Comparison of ENCODE assay signal across 23 cellular contexts in the genomic region with DNA sequence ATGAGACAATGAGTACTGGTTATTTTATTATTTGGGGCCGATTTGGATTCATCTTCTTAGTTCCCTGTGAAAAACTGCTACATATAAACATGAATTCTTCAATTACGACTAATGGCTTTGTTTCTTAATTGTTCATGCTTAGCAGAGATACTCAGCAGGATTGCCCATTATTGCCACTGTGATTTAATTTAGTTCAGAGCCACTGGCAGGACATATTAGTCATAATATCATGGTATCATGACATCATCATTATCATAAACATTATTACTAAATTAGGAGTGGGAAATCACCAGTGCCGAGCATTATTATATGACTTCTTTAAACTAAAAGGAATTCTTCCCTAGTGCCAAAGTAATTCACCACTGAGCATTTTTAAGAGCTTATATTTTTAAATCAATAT.
A peak's percentile ranks its signal among the peaks of the same experiment; 100 is the strongest.
DNase-seq lines count a peak whose midpoint lies in the region; ATAC-seq, FAIRE-seq and TF ChIP-seq lines count a peak whose summit lies in the region.
"Had no signal": no experiment of that assay in that cellular context is flagged by ENCODE, and none has a peak within 500 bp of the region (broad histone marks: within the 10 kb centered on the region; RNA-seq: fewer than 3 reads in every experiment).

No MANE protein-coding gene starts in this region.

- dilution Hi-C loops in endothelial cell of umbilical vein (cut with MboI; ENCODE audit: extremely low pct_ligation_motif_present, low sequenced_read_pairs): no loop called here

- no peaks in the 10 kb centered on the region for H3K9me2 ChIP-seq in GM23248 (ENCODE audit: insufficient read depth)

- H3K27ac ChIP-seq in endothelial cell of umbilical vein (ENCODE audit: insufficient read depth, low read depth, low read length) (no peak overlapping the region), WERI-Rb-1 (no peak overlapping the region), body of pancreas (no peak overlapping the region), GM23248 (no peak overlapping the region)
- H3K27ac ChIP-seq: brain microvascular endothelial cell, KMS-11, left ventricle myocardium inferior had no signal

- TF ChIP-seq CTCF in endothelial cell of umbilical vein (IDR thresholded peaks at IDR 0.05; ENCODE audit: extremely low read depth in 1 of 2, insufficient read depth in 1 of 2, low read depth in 1 of 2, low read length in 2 of 2) (no peak), WERI-Rb-1 (IDR thresholded peaks at IDR 0.05; ENCODE audit: low read depth, low read length) (no peak), body of pancreas (IDR thresholded peaks at IDR 0.05) (no peak)

- BruUV-seq in endothelial cell of umbilical vein (replicated peaks; lab: Mats Ljungman, UMichigan): no TSS peak

- H4K20me1 ChIP-seq in endothelial cell of umbilical vein (replicated peaks; ENCODE audit: control insufficient read depth, extremely low read depth, insufficient read depth, low read length): no peaks in the 10 kb centered on the region
- H4K20me1 ChIP-seq in GM23248 (ENCODE audit: insufficient read depth): no peaks in the 10 kb centered on the region

- no peak for ATAC-seq in body of pancreas
- ATAC-seq: CD8-positive, alpha-beta T cell had no signal

- H3K36me3 ChIP-seq in endothelial cell of umbilical vein (ENCODE audit: control insufficient read depth in 2 of 2, extremely low read depth in 1 of 2, insufficient read depth in 2 of 2, low read length in 2 of 2): no peaks in the 10 kb centered on the region
- no peaks in the 10 kb centered on the region for H3K36me3 ChIP-seq in WERI-Rb-1
- H3K36me3 ChIP-seq in body of pancreas (replicated peaks in 1 of 2; ENCODE audit: insufficient read depth in 1 of 2, low read depth in 2 of 2): no peaks in the 10 kb centered on the region
- no peaks in the 10 kb centered on the region for H3K36me3 ChIP-seq in GM23248 (ENCODE audit: low read depth)
- H3K36me3 ChIP-seq: brain microvascular endothelial cell, left ventricle myocardium inferior had no signal

- H3K27me3 ChIP-seq in endothelial cell of umbilical vein (ENCODE audit: control insufficient read depth in 2 of 2, insufficient read depth in 2 of 2, low read length in 2 of 2): no peaks in the 10 kb centered on the region
- H3K27me3 ChIP-seq in WERI-Rb-1 (ENCODE audit: insufficient read depth, low read depth, severe bottlenecking): no peaks in the 10 kb centered on the region
- no peaks in the 10 kb centered on the region for H3K27me3 ChIP-seq in body of pancreas
- H3K27me3 ChIP-seq in GM23248 (replicated peaks; ENCODE audit: insufficient read depth): no peaks in the 10 kb centered on the region
- H3K27me3 ChIP-seq: brain microvascular endothelial cell had no signal

- in situ Hi-C loops in GM23248 (cut with MboI): no loop called here

- TF ChIP-seq POLR2A in endothelial cell of umbilical vein (IDR thresholded peaks at IDR 0.05; ENCODE audit: low read depth, low read length) (no peak), body of pancreas (IDR thresholded peaks at IDR 0.05) (no peak)

- H2AFZ ChIP-seq in endothelial cell of umbilical vein (ENCODE audit: low read depth, low read length) (no peak overlapping the region), GM23248 (no peak overlapping the region)

- H3K9ac ChIP-seq in endothelial cell of umbilical vein (replicated peaks; ENCODE audit: extremely low read depth, insufficient read depth, low read length) (no peak overlapping the region), GM23248 (no peak overlapping the region)
- H3K9ac ChIP-seq: KMS-11 had no signal

- H3K4me1 ChIP-seq in endothelial cell of umbilical vein (ENCODE audit: control insufficient read depth, extremely low read depth, insufficient read depth, low read length) (peaks cover 24% of the 10 kb centered on the region), body of pancreas (no peaks in the 10 kb centered on the region), GM23248 (ENCODE audit: insufficient read depth) (no peaks in the 10 kb centered on the region)
- H3K4me1 ChIP-seq: left ventricle myocardium inferior had no signal

- H3K4me3 ChIP-seq in endothelial cell of umbilical vein (replicated peaks in 1 of 3; ENCODE audit: insufficient read depth in 1 of 3, low read depth in 1 of 3, low read length in 3 of 3) (no peak overlapping the region), WERI-Rb-1 (ENCODE audit: low read depth, low read length) (no peak overlapping the region), body of pancreas (no peak overlapping the region), GM23248 (no peak overlapping the region)
- H3K4me3 ChIP-seq: left ventricle myocardium inferior had no signal

- H3K79me2 ChIP-seq in endothelial cell of umbilical vein (ENCODE audit: control insufficient read depth, insufficient read depth, low read length) (no peaks in the 10 kb centered on the region), GM23248 (ENCODE audit: insufficient read depth) (no peaks in the 10 kb centered on the region)

- no peaks in the 10 kb centered on the region for H3K9me1 ChIP-seq in endothelial cell of umbilical vein (replicated peaks; ENCODE audit: control insufficient read depth, extremely low read depth, insufficient read depth, low read length)

- no peaks in the 10 kb centered on the region for H3F3A ChIP-seq in GM23248 (ENCODE audit: insufficient read depth)

- WGBS in body of pancreas, 2 donors: 60 to 70% methylated on average over 3 of the region's 3 CpGs
- 28 to 31% methylated on average over 3 of the region's 3 CpGs for WGBS in GM23248 (ENCODE audit: low coverage in 1 of 2, low lambda C conversion rate in 2 of 2, missing lambda C conversion rate in 2 of 2), 2 experiments

- POLR2A ChIA-PET in endothelial cell of umbilical vein (lab: Charles Lee): no interaction called here

- CTCF ChIA-PET in endothelial cell of umbilical vein (lab: Charles Lee): interaction anchor here (0.9 to 2.4 kb wide), 4 partner anchors 9 to 250 kb away, joined by 3 to 10 read pairs (median 4); no protein-coding TSS in a partner anchor

- FAIRE-seq in endothelial cell of umbilical vein (lab: Jason Lieb, UNC): peak; percentile 64
- FAIRE-seq: small intestine had no signal

- peak overlapping the region; percentile 35 for H3K4me2 ChIP-seq in endothelial cell of umbilical vein (ENCODE audit: insufficient read depth, low read length)
- no peak overlapping the region for H3K4me2 ChIP-seq in GM23248 (ENCODE audit: unreplicated experiment)
- H3K4me2 ChIP-seq: KMS-11 had no signal

- H3K9me3 ChIP-seq in endothelial cell of umbilical vein (replicated peaks; ENCODE audit: control insufficient read depth, insufficient read depth, low read length): no peaks in the 10 kb centered on the region
- no peaks in the 10 kb centered on the region for H3K9me3 ChIP-seq in WERI-Rb-1 (ENCODE audit: severe bottlenecking)
- no peaks in the 10 kb centered on the region for H3K9me3 ChIP-seq in body of pancreas
- H3K9me3 ChIP-seq in GM23248 (ENCODE audit: low read depth): no peaks in the 10 kb centered on the region
- H3K9me3 ChIP-seq: left ventricle myocardium inferior had no signal

- intact Hi-C loops in endothelial cell of umbilical vein (cut with micrococcal nuclease) (loop anchor here (5.0 kb wide), 1 partner anchor 179 kb away; no protein-coding TSS in a partner anchor), body of pancreas (cut with DNase I) (no loop called here)

- peak; percentile 24 for DNase-seq in EL
- peak; percentile 82 for DNase-seq in NCI-H69 (lab: John Stamatoyannopoulos, UW)
- peak; percentile 69 for DNase-seq in endothelial cell of umbilical vein (ENCODE audit: low read depth, low spot score)
- DNase-seq in kidney tubule cell (ENCODE audit: low spot score): peak; percentile 20
- DNase-seq in WERI-Rb-1: no peak
- DNase-seq in NOMO-1 treated with dmso at 0.1 percent for 144 hours (lab: John Stamatoyannopoulos, UW; ENCODE audit: unreplicated experiment): no peak
- DNase-seq in body of pancreas: no peak
- no peak for DNase-seq in GM23248
- DNase-seq: activated CD4-positive, alpha-beta T cell treated with anti-CD3 and anti-CD28 coated beads for 48 hours; activated naive CD8-positive, alpha-beta T cell treated with anti-CD3 and anti-CD28 coated beads, Interleukin-2, amount 10 ng/mL, durations not matched to agents 7 days and 5 days; brain microvascular endothelial cell; CD8-positive, alpha-beta T cell; glutamatergic neuron; H7; left ventricle myocardium inferior; NCI-H2029; NCI-H510A; posterior cingulate gyrus; Right ventricle myocardium superior; small intestine; stimulated activated CD4-positive, alpha-beta T cell treated with anti-CD3 and anti-CD28 coated beads, Interleukin-2, amount 100 ng/mL, for 48 hours; stimulated activated naive CD4-positive, alpha-beta T cell treated with Interleukin-2 at 50 U/mL for 16 hours had no signal

TF ChIP-seq in endothelial cell of umbilical vein, 7 proteins besides CTCF, POLR2A, EP300 and RAD21:
- TF ChIP-seq POLR2AphosphoS5 (IDR thresholded peaks at IDR 0.05; ENCODE audit: insufficient read depth, low read depth, low read length): no peak
- TF ChIP-seq FOS (IDR thresholded peaks at IDR 0.05; ENCODE audit: borderline replicate concordance, insufficient read depth, low read length): peak; percentile 54
- peak; percentile 66 for TF ChIP-seq JUN (IDR thresholded peaks at IDR 0.05; ENCODE audit: borderline replicate concordance, insufficient read depth, insufficient read length, low read depth)

Comparison
In these comparisons a context has a peak if more than half of its experiments do, and no peak if none do; other contexts are left out.
1. DNase-seq: peak in EL (single experiment), NCI-H69 (single experiment), endothelial cell of umbilical vein (single experiment) and kidney tubule cell (single experiment); none in WERI-Rb-1 (single experiment), NOMO-1 treated with dmso at 0.1 percent for 144 hours (single experiment), body of pancreas (0 of 4) and GM23248 (single experiment).